In the genomic region with DNA sequence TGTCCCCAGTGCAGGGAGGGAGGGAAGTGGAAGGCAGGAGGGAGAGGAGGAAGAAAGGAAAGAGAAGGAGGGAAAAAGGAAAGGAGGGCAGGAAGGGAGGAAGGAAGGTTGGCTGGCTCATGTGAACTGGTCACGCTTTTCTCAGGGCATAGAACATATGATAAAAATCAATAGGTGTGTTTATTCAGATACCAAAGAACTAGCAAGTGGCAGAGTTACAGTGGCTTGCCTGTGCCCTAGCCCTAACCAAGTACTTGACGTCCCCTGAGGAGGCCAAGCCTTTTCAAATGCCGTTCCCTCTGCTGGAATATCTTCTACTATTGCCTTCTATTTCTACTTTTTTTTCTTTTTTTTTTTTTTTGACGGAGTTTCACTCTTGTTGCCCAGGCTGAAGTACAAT, we compare ENCODE assay signal across 14 cellular contexts. TPM values are rescaled to one million over a fixed set of nuclear protein-coding genes. Genes with fewer than 3 reads are reported as not detected.
A peak's percentile ranks its signal among the peaks of the same experiment; 100 is the strongest.
DNase-seq lines count a peak whose midpoint lies in the region; ATAC-seq and TF ChIP-seq lines count a peak whose summit lies in the region.
"Had no signal": no experiment of that assay in that cellular context is flagged by ENCODE, and none has a peak within 500 bp of the region (broad histone marks: within the 10 kb centered on the region; RNA-seq: fewer than 3 reads in every experiment).

No MANE protein-coding gene starts in this region.

- H3K27ac ChIP-seq in VCaP (peak overlapping the region; percentile 61), muscle layer of colon (ENCODE audit: low read depth, low read length) (peak overlapping the region; percentile 89), thyroid gland (peak overlapping the region in 2 of 3 donors; percentile 60 to 70)
- H3K27ac ChIP-seq: SK-N-MC had no signal

- no peak for TF ChIP-seq POLR2A in thyroid gland (IDR thresholded peaks at IDR 0.05)

- no peak for ATAC-seq in GM19455 (IDR thresholded peaks at IDR 0.05; ENCODE audit: unreplicated experiment)
- ATAC-seq: activated CD8-positive, alpha-beta T cell treated with anti-CD3 and anti-CD28 coated beads, Interleukin-2, amount 10 ng/mL, durations not matched to agents 7 days and 5 days; stimulated activated naive CD8-positive, alpha-beta T cell treated with anti-CD3 and anti-CD28 coated beads, Interleukin-15, amount 100 ng/mL, for 72 hours had no signal

- peak overlapping the region; percentile 37 for H3K9ac ChIP-seq in muscle layer of colon (ENCODE audit: low read length)

- TF ChIP-seq CTCF in VCaP (conservative IDR thresholded peaks at IDR 0.05) (no peak), thyroid gland (IDR thresholded peaks at IDR 0.05) (no peak)

- intact Hi-C loops in thyroid gland (cut with DNase I): no loop called here

- no peaks in the 10 kb centered on the region for H3K27me3 ChIP-seq in muscle layer of colon (ENCODE audit: control insufficient read depth in 1 of 2, insufficient read depth in 2 of 2, low read length in 2 of 2)
- H3K27me3 ChIP-seq in thyroid gland: no peaks in the 10 kb centered on the region

- WGBS in thyroid gland, 2 donors: 72 to 74% methylated on average over 4 of the region's 4 CpGs

- H3K36me3 ChIP-seq in muscle layer of colon (ENCODE audit: insufficient read depth, low read length): no peaks in the 10 kb centered on the region
- no peaks in the 10 kb centered on the region for H3K36me3 ChIP-seq in thyroid gland

- DNase-seq in dermis blood vessel endothelial cell: peak; percentile 28
- DNase-seq in thyroid gland: no peak
- DNase-seq in AML-193 (lab: John Stamatoyannopoulos, UW): no peak
- DNase-seq in retina: no peak
- DNase-seq: activated CD8-positive, alpha-beta T cell treated with anti-CD3 and anti-CD28 coated beads, Interleukin-2, amount 10 ng/mL, durations not matched to agents 7 days and 5 days; activated effector memory CD4-positive, alpha-beta T cell treated with Interleukin-2 at 50 U/mL for 16 hours; DMS79 treated with DMSO at 0.1 percent for 48 hours; KBM-7; stimulated activated naive CD8-positive, alpha-beta T cell treated with anti-CD3 and anti-CD28 coated beads, Interleukin-15, amount 100 ng/mL, for 72 hours had no signal

- H3K4me3 ChIP-seq in muscle layer of colon (ENCODE audit: low read depth in 1 of 2, low read length in 2 of 2) (peak overlapping the region in 1 of 2 donors; percentile 1), thyroid gland (replicated peaks in 1 of 3) (no peak overlapping the region)
- H3K4me3 ChIP-seq: SK-N-MC had no signal

- H3K4me1 ChIP-seq in muscle layer of colon (ENCODE audit: insufficient read depth, low read length) (peaks cover 27% of the 10 kb centered on the region), thyroid gland (peaks cover 0 to 20% of the 10 kb centered on the region in 2 donors)

- no peaks in the 10 kb centered on the region for H3K9me3 ChIP-seq in muscle layer of colon (ENCODE audit: low read length)
- no peaks in the 10 kb centered on the region for H3K9me3 ChIP-seq in thyroid gland

RNA-seq across cellular contexts. Expression of gene CHRDL2, which starts 33.5 kb away (rescaled TPM):
- total RNA-seq in dermis blood vessel endothelial cell (1.9 TPM in 1 of 2 replicates, not detected in the other), thyroid gland (not detected)
- total RNA-seq: activated CD8-positive, alpha-beta T cell treated with anti-CD3 and anti-CD28 coated beads, Interleukin-2, amount 10 ng/mL, durations not matched to agents 7 days and 5 days; glomerular endothelial cell had no signal

RNA-seq across cellular contexts. Expression of gene RNF169, which starts 50.9 kb away (rescaled TPM):
- 27.6 and 36.2 TPM in 2 replicates for total RNA-seq in dermis blood vessel endothelial cell
- total RNA-seq in thyroid gland: 10 to 100 TPM; 24.1 to 30.2 (median 27.5) TPM
